ENCODE assay signal across 8 cellular contexts in genomic region chr21:34073032-34073748, GRCh38. TPM values are rescaled to one million over a fixed set of nuclear protein-coding genes. Genes with fewer than 3 reads are reported as not detected.
DNase-seq lines count a peak whose midpoint lies in the region; ATAC-seq and TF ChIP-seq lines count a peak whose summit lies in the region.

Gene MRPS6 (plus strand): TSS chr21:34073578. CDS start chr21:34073701, 123 bp downstream.
Gene SLC5A3 (plus strand): TSS chr21:34073578. CDS start chr21:34095199, 21,621 bp downstream.

- WGBS in liver: under 1% methylated on average over 104 of the region's 104 CpGs

- DNase-seq in BJ (ENCODE audit: low read depth) (no peak), GM19238 (ENCODE audit: insufficient read length, low spot score) (peak; percentile 85), NCI-H526 treated with DMSO at 0.1 percent for 48 hours (lab: John Stamatoyannopoulos, UW) (peak; percentile 79), dermis microvascular lymphatic vessel endothelial cell (ENCODE audit: low read depth in 2 of 2) (peak; percentile 73 to 89)
- peak; percentile 51 to 62 for DNase-seq in activated CD4-positive, alpha-beta T cell treated with anti-CD3 and anti-CD28 coated beads, Interleukin-2, amount 50 U/mL, for 4 hours
- peak; percentile 76 for DNase-seq in stimulated activated CD4-positive, alpha-beta T cell treated with anti-CD3 and anti-CD28 coated beads, Interleukin-4, amount 100 ng/mL, for 1 hour

- CTCF ChIA-PET in BJ (lab: Yijun Ruan, JAX): interaction anchor here (0.6 to 1.8 kb wide), 7 partner anchors 11 to 274 kb away, joined by 3 to 12 read pairs (median 3); no protein-coding TSS in a partner anchor

- TF ChIP-seq CTCF in BJ (IDR thresholded peaks at IDR 0.05; ENCODE audit: insufficient read depth, low read depth, low read length): no peak
- TF ChIP-seq CTCF in liver (IDR thresholded peaks at IDR 0.05; ENCODE audit: low read depth, low read length, missing input control): no peak

- peak within 1 kb of the TSS; percentile 24 to 68 for H3K9ac ChIP-seq in liver (ENCODE audit: low read depth in 1 of 2, low read length in 2 of 2)

- peak; percentile 82 for ATAC-seq in HG03439 (IDR thresholded peaks at IDR 0.05; ENCODE audit: unreplicated experiment)

- H3K36me3 ChIP-seq in BJ (ENCODE audit: control insufficient read depth, insufficient read depth, low read length) (no peaks in the 10 kb centered on the region), liver (ENCODE audit: control insufficient read depth in 4 of 4, insufficient read depth in 3 of 4, low read depth in 1 of 4, low read length in 3 of 4) (peaks cover 0 to 1% (median 0%) of the 10 kb centered on the region in 4 donors)

- H3K4me3 ChIP-seq in BJ (ENCODE audit: low read depth, low read length) (peak within 1 kb of the TSS; percentile 88), liver (ENCODE audit: low read depth in 1 of 3, low read length in 3 of 3) (peak within 1 kb of the TSS; percentile 66 to 98 (median 83))

- no peaks in the 10 kb centered on the region for H3K9me3 ChIP-seq in liver (ENCODE audit: control insufficient read depth in 4 of 4, low read length in 3 of 4)

- H3K4me1 ChIP-seq in liver (ENCODE audit: control insufficient read depth in 4 of 4, insufficient read depth in 4 of 4, low read length in 3 of 4): peaks cover under 1 to 22% (median 10%) of the 10 kb centered on the region in 4 donors

- peak within 1 kb of the TSS; percentile 89 to 95 for H3K27ac ChIP-seq in liver (ENCODE audit: low read depth in 1 of 2, low read length in 2 of 2)

- TF ChIP-seq RAD21 in liver (IDR thresholded peaks at IDR 0.05): peak in 1 of 2 donors; percentile 16

- H3K27me3 ChIP-seq in BJ (ENCODE audit: control insufficient read depth, insufficient read depth, low read length) (no peaks in the 10 kb centered on the region), liver (ENCODE audit: control insufficient read depth in 4 of 4, insufficient read depth in 4 of 4, low read length in 3 of 4) (no peaks in the 10 kb centered on the region)

- POLR2A ChIA-PET in BJ (lab: Charles Lee): no interaction called here

TF ChIP-seq in liver, 16 proteins besides CTCF, POLR2A, EP300 and RAD21:
- peak; percentile 58 for TF ChIP-seq YY1 (IDR thresholded peaks at IDR 0.05)
- no peak for TF ChIP-seq JUND (IDR thresholded peaks at IDR 0.05)
- no peak for TF ChIP-seq EGR1 (IDR thresholded peaks at IDR 0.05; ENCODE audit: low read depth in 2 of 2)
- TF ChIP-seq FOXA2 (IDR thresholded peaks at IDR 0.05): no peak
- TF ChIP-seq RXRA (IDR thresholded peaks at IDR 0.05): no peak
- TF ChIP-seq SP1 (IDR thresholded peaks at IDR 0.05): no peak
- no peak for TF ChIP-seq ATF3 (IDR thresholded peaks at IDR 0.05)
- peak; percentile 52 for TF ChIP-seq REST (IDR thresholded peaks at IDR 0.05)
- no peak for TF ChIP-seq MAX (IDR thresholded peaks at IDR 0.05)
- TF ChIP-seq HNF4A (conservative IDR thresholded peaks at IDR 0.05): no peak
- TF ChIP-seq FOXA1 (IDR thresholded peaks at IDR 0.05): no peak

RNA-seq across cellular contexts. Expression of gene MRPS6, which starts in this region (rescaled TPM):
- polyA plus RNA-seq in BJ (2011; rRNA removed) (13.8 and 17.1 TPM in 2 replicates), liver (10 to 100 TPM; 21.8 to 83.0 TPM)
- polyA minus RNA-seq in BJ (2011; rRNA and poly(A)+ RNA removed): 5.3 and 5.6 TPM in 2 replicates
- total RNA-seq in dermis microvascular lymphatic vessel endothelial cell (9.5 and 14.5 TPM in 2 replicates), liver (10 to 100 TPM; 12.1 to 12.2 TPM)

RNA-seq across cellular contexts. Expression of gene SLC5A3, which starts in this region (rescaled TPM):
- polyA plus RNA-seq in BJ (2011; rRNA removed): 1.9 and 4.5 TPM in 2 replicates
- polyA minus RNA-seq in BJ (2011; rRNA and poly(A)+ RNA removed): 10.4 and 11.6 TPM in 2 replicates
- 12.5 and 20.2 TPM in 2 replicates for total RNA-seq in dermis microvascular lymphatic vessel endothelial cell
- 10 to 100 TPM; 13.3 to 16.6 TPM for total RNA-seq in liver
- polyA plus RNA-seq in liver: 1 to 10 TPM; 1.5 to 2.9 TPM
